10 cellular contexts compared by ENCODE assay signal in genomic region chr19:5718032-5718578, GRCh38. TPM values are rescaled to one million over a fixed set of nuclear protein-coding genes. Genes with fewer than 3 reads are reported as not detected.
A peak's percentile ranks its signal among the peaks of the same experiment; 100 is the strongest.
DNase-seq lines count a peak whose midpoint lies in the region; TF ChIP-seq lines count a peak whose summit lies in the region.
"Had no signal": no experiment of that assay in that cellular context is flagged by ENCODE, and none has a peak within 500 bp of the region (broad histone marks: within the 10 kb centered on the region; RNA-seq: fewer than 3 reads in every experiment).

No MANE protein-coding gene starts in this region.

- H3K9me3 ChIP-seq in GM23248 (ENCODE audit: low read depth) (no peaks in the 10 kb centered on the region), stomach (no peaks in the 10 kb centered on the region)

- TF ChIP-seq POLR2A in stomach (IDR thresholded peaks at IDR 0.05) (no peak), lower leg skin (IDR thresholded peaks at IDR 0.05) (no peak)

- intact Hi-C loops in stomach (cut with DNase I; ENCODE audit: low total_unique reads) (no loop called here), lower leg skin (cut with DNase I; ENCODE audit: low total_unique reads) (no loop called here)

- H3K4me2 ChIP-seq in GM23248 (ENCODE audit: unreplicated experiment) = peak overlapping the region; percentile 99

- peaks cover 14% of the 10 kb centered on the region for H3K36me3 ChIP-seq in GM23248 (ENCODE audit: low read depth)
- peaks cover 9 to 28% (median 23%) of the 10 kb centered on the region in 4 donors for H3K36me3 ChIP-seq in stomach

- peaks cover 21% of the 10 kb centered on the region for H3K36me3 Mint-ChIP-seq in T-helper 1 cell treated with Interleukin-12 subunit alpha and Interleukin-12 subunit beta and Interleukin-4 antibody, amounts not matched to agents 30 μg/mL and 1 μg/mL, for 36 hours (ENCODE audit: low read depth)

- no peak overlapping the region for H2AFZ ChIP-seq in GM23248

- in situ Hi-C loops in GM23248 (cut with MboI) = no loop called here

- H3K4me3 Mint-ChIP-seq in T-helper 1 cell treated with Interleukin-12 subunit alpha and Interleukin-12 subunit beta and Interleukin-4 antibody, amounts not matched to agents 30 μg/mL and 1 μg/mL, for 36 hours = peak overlapping the region; percentile 88

- peak overlapping the region; percentile 100 for H3K9ac ChIP-seq in GM23248

- TF ChIP-seq CTCF in stomach (IDR thresholded peaks at IDR 0.05) = no peak
- no peak for TF ChIP-seq CTCF in lower leg skin (IDR thresholded peaks at IDR 0.05)

- H4K20me1 ChIP-seq in GM23248 (ENCODE audit: insufficient read depth) = peaks cover 8% of the 10 kb centered on the region

- H3K4me3 ChIP-seq in GM23248 (peak overlapping the region; percentile 97), stomach (peak overlapping the region in 2 of 4 donors; percentile 93 to 99), lower leg skin (ENCODE audit: low read depth, poor library complexity, severe bottlenecking) (no peak overlapping the region)

- H3K4me1 Mint-ChIP-seq in T-helper 1 cell treated with Interleukin-12 subunit alpha and Interleukin-12 subunit beta and Interleukin-4 antibody, amounts not matched to agents 30 μg/mL and 1 μg/mL, for 36 hours (ENCODE audit: low read depth) = peaks cover 25% of the 10 kb centered on the region

- no peak for TF ChIP-seq EP300 in stomach (IDR thresholded peaks at IDR 0.05)

- H3K27me3 Mint-ChIP-seq in T-helper 1 cell treated with Interleukin-12 subunit alpha and Interleukin-12 subunit beta and Interleukin-4 antibody, amounts not matched to agents 30 μg/mL and 1 μg/mL, for 36 hours (ENCODE audit: low read depth) = no peaks in the 10 kb centered on the region

- H3K27ac Mint-ChIP-seq in T-helper 1 cell treated with Interleukin-12 subunit alpha and Interleukin-12 subunit beta and Interleukin-4 antibody, amounts not matched to agents 30 μg/mL and 1 μg/mL, for 36 hours = peak overlapping the region; percentile 92

- DNase-seq in GM23248 = peak; percentile 81
- no peak for DNase-seq in epithelial cell of prostate (ENCODE audit: low read depth, low spot score)
- DNase-seq in stimulated activated CD4-positive, alpha-beta T cell treated with anti-CD3 and anti-CD28 coated beads, Interleukin-12 subunit alpha, Interleukin-12 subunit beta, amount 100 ng/mL, for 4 hours = peak; percentile 47
- no peak for DNase-seq in NCI-H146 treated with DMSO at 0.1 percent for 48 hours (lab: John Stamatoyannopoulos, UW; ENCODE audit: unreplicated experiment)
- no peak for DNase-seq in NCI-H2081 treated with DMSO at 0.1 percent for 48 hours (lab: John Stamatoyannopoulos, UW)
- DNase-seq in stomach = no peak
- DNase-seq in lower leg skin (ENCODE audit: low spot score in 2 of 2) = no peak

- peaks cover 67% of the 10 kb centered on the region for H3K79me2 ChIP-seq in GM23248 (ENCODE audit: insufficient read depth)

- H3K27me3 ChIP-seq in GM23248 (replicated peaks; ENCODE audit: insufficient read depth) (no peaks in the 10 kb centered on the region), stomach (no peaks in the 10 kb centered on the region)

- peak overlapping the region; percentile 100 for H3K27ac ChIP-seq in GM23248
- H3K27ac ChIP-seq in epithelial cell of prostate = peak overlapping the region; percentile 99
- peak overlapping the region in 2 of 5 donors; percentile 96 to 99 for H3K27ac ChIP-seq in stomach

- no peaks in the 10 kb centered on the region for H3K9me2 ChIP-seq in GM23248 (ENCODE audit: insufficient read depth)

- H3K9me3 Mint-ChIP-seq in T-helper 1 cell treated with Interleukin-12 subunit alpha and Interleukin-12 subunit beta and Interleukin-4 antibody, amounts not matched to agents 30 μg/mL and 1 μg/mL, for 36 hours = no peaks in the 10 kb centered on the region

- 30% methylated on average over 14 of the region's 14 CpGs for WGBS in GM23248 (ENCODE audit: low coverage in 1 of 2, low lambda C conversion rate in 2 of 2, missing lambda C conversion rate in 2 of 2), 2 experiments
- 67 to 79% (median 71%) methylated on average over 14 of the region's 14 CpGs for WGBS in stomach, 5 donors
- 53 to 75% methylated on average over 14 of the region's 14 CpGs for WGBS in lower leg skin, 2 donors

- peaks cover 24% of the 10 kb centered on the region for H3F3A ChIP-seq in GM23248 (ENCODE audit: insufficient read depth)

- H3K4me1 ChIP-seq in GM23248 (ENCODE audit: insufficient read depth) (peaks cover 17% of the 10 kb centered on the region), stomach (peaks cover 18 to 37% (median 28%) of the 10 kb centered on the region in 4 donors)

RNA-seq across cellular contexts. Expression of gene LONP1, which starts 1.8 kb away (rescaled TPM):
- total RNA-seq in GM23248 (2014; rRNA removed; shearing (Covaris generic)) = 119 and 123 TPM in 2 replicates
- 73.7 and 77.5 TPM in 2 replicates for polyA plus RNA-seq in GM23248 (2016; fragmentation: Nextera tagmentation; extraction: Ambion mirVana)
- total RNA-seq in stomach = 100 to 1,000 TPM in 1 of 5 donors, 10 to 100 TPM in 3, 1 to 10 TPM in 1; 8.8 to 169 (median 57.4) TPM
- 10 to 100 TPM; 41.3 to 43.3 (median 41.7) TPM for polyA plus RNA-seq in stomach
- 10 to 100 TPM; 40.9 to 81.7 (median 61.2) TPM for total RNA-seq in lower leg skin

RNA-seq across cellular contexts. Expression of gene CATSPERD, which starts 2.3 kb away (rescaled TPM):
- total RNA-seq in GM23248 (2014; rRNA removed; shearing (Covaris generic)) = 0.22 TPM in 1 of 2 replicates, not detected in the other
- not detected in 2 replicates for polyA plus RNA-seq in GM23248 (2016; fragmentation: Nextera tagmentation; extraction: Ambion mirVana)
- total RNA-seq in stomach = not detected
- not detected for polyA plus RNA-seq in stomach
- not detected for total RNA-seq in lower leg skin
- total RNA-seq: LHCN-M2, mononuclear cell had no signal

RNA-seq across cellular contexts. Expression of gene RPL36, which starts 28.0 kb away (rescaled TPM):
- total RNA-seq in GM23248 (2014; rRNA removed; shearing (Covaris generic)) = 503 and 678 TPM in 2 replicates
- 1,118 and 1,128 TPM in 2 replicates for polyA plus RNA-seq in GM23248 (2016; fragmentation: Nextera tagmentation; extraction: Ambion mirVana)
- total RNA-seq in stomach = 100 to 1,000 TPM; 121 to 772 (median 289) TPM
- polyA plus RNA-seq in stomach = 1,000 to 10,000 TPM; 1,713 to 2,132 (median 1,726) TPM
- 1,000 to 10,000 TPM; 1,101 to 1,427 (median 1,254) TPM for total RNA-seq in lower leg skin

RNA-seq across cellular contexts. Expression of gene HSD11B1L, which starts 37.3 kb away (rescaled TPM):
- total RNA-seq in GM23248 (2014; rRNA removed; shearing (Covaris generic)) = 23.8 and 30.7 TPM in 2 replicates
- polyA plus RNA-seq in GM23248 (2016; fragmentation: Nextera tagmentation; extraction: Ambion mirVana) (10.9 and 13.4 TPM in 2 replicates), stomach (10 to 100 TPM in 2 of 3 donors, 1 to 10 TPM in 1; 8.9 to 16.5 (median 11.2) TPM)
- total RNA-seq in stomach (10 to 100 TPM in 1 of 5 donors, 1 to 10 TPM in 3, under 1 TPM in 1; 0.89 to 26.8 (median 2.0) TPM), lower leg skin (10 to 100 TPM; 20.1 to 38.1 (median 24.8) TPM)

RNA-seq across cellular contexts. Expression of gene MICOS13, which starts 37.8 kb away (rescaled TPM):
- 39.8 and 44.5 TPM in 2 replicates for total RNA-seq in GM23248 (2014; rRNA removed; shearing (Covaris generic))
- polyA plus RNA-seq in GM23248 (2016; fragmentation: Nextera tagmentation; extraction: Ambion mirVana) (147 and 157 TPM in 2 replicates), stomach (100 to 1,000 TPM in 2 of 3 donors, 10 to 100 TPM in 1; 96.7 to 136 (median 121) TPM)
- total RNA-seq in stomach (100 to 1,000 TPM in 1 of 5 donors, 10 to 100 TPM in 4; 11.0 to 171 (median 27.5) TPM), lower leg skin (10 to 100 TPM; 43.6 to 65.5 (median 54.1) TPM)

Comparison
In these comparisons a context has a peak if more than half of its experiments do, and no peak if none do; other contexts are left out.
1. DNase-seq: peak in GM23248 (single experiment) and stimulated activated CD4-positive, alpha-beta T cell treated with anti-CD3 and anti-CD28 coated beads, Interleukin-12 subunit alpha, Interleukin-12 subunit beta, amount 100 ng/mL, for 4 hours (single experiment); none in epithelial cell of prostate (single experiment), NCI-H146 treated with DMSO at 0.1 percent for 48 hours (single experiment), NCI-H2081 treated with DMSO at 0.1 percent for 48 hours (single experiment), stomach (single experiment) and lower leg skin (0 of 2).